13 cellular contexts compared by ENCODE assay signal in the genomic region with DNA sequence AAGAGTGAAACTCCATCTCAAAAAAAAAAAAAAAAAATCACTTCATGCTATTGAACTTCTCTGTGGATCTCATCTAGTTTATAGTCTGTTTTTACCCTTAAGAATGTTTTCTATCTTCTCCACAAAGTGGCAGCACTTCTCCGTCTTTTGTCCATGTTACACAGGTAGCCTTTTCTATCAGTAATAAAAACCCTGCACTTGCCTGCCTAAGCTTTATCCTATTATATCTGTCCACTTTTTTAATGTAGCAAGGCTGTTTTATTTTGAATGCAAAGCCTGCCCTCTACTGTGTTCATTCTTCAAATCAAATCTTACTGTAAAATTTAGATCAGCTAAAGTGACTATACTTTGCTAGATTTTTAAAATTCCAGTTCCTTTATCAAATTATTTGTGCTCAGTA.
DNase-seq lines count a peak whose midpoint lies in the region; ATAC-seq, FAIRE-seq and TF ChIP-seq lines count a peak whose summit lies in the region.
"Had no signal": no experiment of that assay in that cellular context is flagged by ENCODE, and none has a peak within 500 bp of the region (broad histone marks: within the 10 kb centered on the region; RNA-seq: fewer than 3 reads in every experiment).

No MANE protein-coding gene starts in this region.

- no peaks in the 10 kb centered on the region for H3K4me1 Mint-ChIP-seq in H9
- H3K4me1 Mint-ChIP-seq: CD14-positive monocyte, nephron progenitor cell had no signal

- H2BK15ac ChIP-seq in H9 (ENCODE audit: low read depth, low read length): no peak overlapping the region

- CTCF ChIA-PET in GM12878 (lab: Yijun Ruan, JAX): interaction anchor here (1.1 to 5.1 kb wide), 11 partner anchors 9 to 824 kb away, joined by 3 to 27 read pairs (median 5); a partner anchor contains a TSS

- peak overlapping the region in 1 of 3 experiments; percentile 3; a peak in 1 of 7 replicates for H3K27ac Mint-ChIP-seq in H9
- H3K27ac Mint-ChIP-seq: CD14-positive monocyte, nephron progenitor cell had no signal

- no peak overlapping the region for H3T11ph ChIP-seq in H9 (ENCODE audit: low read length)

- POLR2A ChIA-PET in GM12878 (lab: Charles Lee): interaction anchor here (0.7 kb wide), 1 partner anchor 1822 kb away, joined by 4 read pairs; no protein-coding TSS in a partner anchor

- SMC1A ChIA-PET in GM12878 (lab: Charles Lee; ENCODE audit: uncharacterized antibody, unreplicated experiment): interaction anchor here (0.6 to 2.7 kb wide), 5 partner anchors 41 to 1773 kb away, joined by 3 to 16 read pairs (median 7); no protein-coding TSS in a partner anchor

- no TSS peak for BruUV-seq in GM12878 (replicated peaks; lab: Mats Ljungman, UMichigan)

- H3K27me3 ChIP-seq in GM12878 (replicated peaks in 1 of 2; ENCODE audit: control insufficient read depth in 2 of 2, insufficient read depth in 2 of 2, low read length in 1 of 2) (no peaks in the 10 kb centered on the region; a peak in 1 of 4 replicates), H9 (ENCODE audit: insufficient read depth, low read length) (no peaks in the 10 kb centered on the region)
- H3K27me3 ChIP-seq: gastrocnemius medialis had no signal

- TF ChIP-seq RAD21 in GM12878 (IDR thresholded peaks at IDR 0.05; ENCODE audit: insufficient read depth, low read depth, low read length): no peak; the same call in 1 of the 2 replicates

- H4K8ac ChIP-seq in H9 (replicated peaks; ENCODE audit: insufficient read length, low read depth, low read length): no peak overlapping the region

- H4K91ac ChIP-seq in H9 (ENCODE audit: insufficient read length, low read depth, low read length): no peak overlapping the region

- no peak overlapping the region for H3K23ac ChIP-seq in H9 (ENCODE audit: insufficient read length, low read depth, low read length)

- TF ChIP-seq EP300 in GM12878 (IDR thresholded peaks at IDR 0.05; ENCODE audit: borderline replicate concordance in 1 of 2, control insufficient read depth in 1 of 2, low read depth in 2 of 2, low read length in 2 of 2): no peak

- in situ Hi-C loops in GM12878 (cut with MboI): no loop called here

- no peak overlapping the region for H3K4ac ChIP-seq in H9 (ENCODE audit: low read depth, low read length)

- H3K18ac ChIP-seq in H9 (ENCODE audit: insufficient read length, low read depth, low read length): no peak overlapping the region

- no peak overlapping the region for H3K4me2 ChIP-seq in GM12878 (ENCODE audit: control insufficient read depth, insufficient read depth)
- no peak overlapping the region for H3K4me2 ChIP-seq in H9 (ENCODE audit: insufficient read depth, insufficient read length, low read length)

- ATAC-seq in GM12878: no peak; the same call in 2 of the 3 replicates
- ATAC-seq in left lobe of liver: peak; percentile 78
- no peak for ATAC-seq in GM21737 (IDR thresholded peaks at IDR 0.05; ENCODE audit: unreplicated experiment)
- ATAC-seq: gastrocnemius medialis had no signal

- H3K36me3 Mint-ChIP-seq in H9 (ENCODE audit: insufficient read depth in 1 of 3, low read depth in 3 of 3): peaks cover 0 to 2% (median 0%) of the 10 kb centered on the region in 3 experiments; a peak in 1 of 7 replicates
- H3K36me3 Mint-ChIP-seq: CD14-positive monocyte had no signal

- H3K23me2 ChIP-seq in H9 (ENCODE audit: insufficient read length, low read depth, low read length, poor library complexity, severe bottlenecking): no peaks in the 10 kb centered on the region

- H3K27ac ChIP-seq in C4-2B (no peak overlapping the region), GM12878 (ENCODE audit: control insufficient read depth, insufficient read depth) (no peak overlapping the region), H9 (ENCODE audit: insufficient read length, low read depth, low read length) (no peak overlapping the region), caudate nucleus (ENCODE audit: low read depth, low read length) (no peak overlapping the region)
- H3K27ac ChIP-seq: gastrocnemius medialis had no signal

- H3K4me1 ChIP-seq in GM12878 (ENCODE audit: control insufficient read depth, insufficient read depth, low read length): no peaks in the 10 kb centered on the region
- no peaks in the 10 kb centered on the region for H3K4me1 ChIP-seq in H9 (ENCODE audit: insufficient read depth, low read length)

- H3K79me1 ChIP-seq in H9 (ENCODE audit: insufficient read depth, low read depth, low read length, poor library complexity, severe bottlenecking): no peaks in the 10 kb centered on the region

- WGBS in GM12878 (ENCODE audit: insufficient coverage, insufficient replicate concordance, low lambda C conversion rate, missing lambda C conversion rate): 33% methylated on average over 1 of the region's 1 CpG
- no CpG with 5 or more reads among the region's 1 CpG for WGBS in H9 (ENCODE audit: extremely low coverage, insufficient read length, low lambda C conversion rate)

- H3K4me3 Mint-ChIP-seq in H9: no peak overlapping the region
- H3K4me3 Mint-ChIP-seq: CD14-positive monocyte, nephron progenitor cell had no signal

- no peak overlapping the region for H3K14ac ChIP-seq in H9 (ENCODE audit: insufficient read depth, low read length)

- RAD21 ChIA-PET in GM12878 (lab: Charles Lee; ENCODE audit: unreplicated experiment): interaction anchor here (0.7 to 4.7 kb wide), 10 partner anchors 18 to 623 kb away, joined by 3 to 30 read pairs (median 4); a partner anchor contains a TSS

- no peak overlapping the region for H2BK20ac ChIP-seq in H9 (ENCODE audit: low read depth, low read length, poor library complexity, severe bottlenecking)

- no peak overlapping the region for H2BK120ac ChIP-seq in H9 (ENCODE audit: low read depth, low read length, poor library complexity, severe bottlenecking)

- no peaks in the 10 kb centered on the region for H3K9me3 Mint-ChIP-seq in H9
- H3K9me3 Mint-ChIP-seq: nephron progenitor cell had no signal

- DNase-seq in LNCaP clone FGC (ENCODE audit: low read depth) (peak; percentile 10), GM12878 (ENCODE audit: low read depth, low spot score) (no peak), left lobe of liver (ENCODE audit: low spot score) (no peak), iPS-NIHi7 (ENCODE audit: extremely low spot score) (no peak), H9 (no peak), caudate nucleus (lab: John Stamatoyannopoulos, UW) (no peak)
- DNase-seq: gastrocnemius medialis, KG1, nephron progenitor cell had no signal

- no peak overlapping the region for H3K56ac ChIP-seq in H9 (ENCODE audit: insufficient read length, low read depth, low read length)

- H3K27me3 Mint-ChIP-seq in H9 (ENCODE audit: low read depth): no peaks in the 10 kb centered on the region

- no peak overlapping the region for H2BK12ac ChIP-seq in H9 (ENCODE audit: insufficient read length, low read depth, low read length)

- no peaks in the 10 kb centered on the region for H3K36me3 ChIP-seq in GM12878 (ENCODE audit: control insufficient read depth in 2 of 2, insufficient read depth in 2 of 2, low read length in 1 of 2)

- TF ChIP-seq CTCF in C4-2B (conservative IDR thresholded peaks at IDR 0.05) (peak; percentile 33), LNCaP clone FGC (IDR thresholded peaks at IDR 0.05; ENCODE audit: control insufficient read depth, extremely low read depth, insufficient read depth) (peak; percentile 48), GM12878 (IDR thresholded peaks at IDR 0.05 in 2 of 3, conservative IDR thresholded peaks at IDR 0.05 in 1 of 3; ENCODE audit: control insufficient read depth in 2 of 3, extremely low read depth in 1 of 3, insufficient read depth in 1 of 3, low read depth in 3 of 3, low read length in 3 of 3) (no peak; a peak in 1 of 6 replicates), H9 (conservative IDR thresholded peaks at IDR 0.05) (no peak; the same call in 2 of the 3 replicates)

- H2AFZ ChIP-seq in GM12878 (ENCODE audit: control insufficient read depth, low read depth, low read length) (no peak overlapping the region), H9 (ENCODE audit: low read length) (no peak overlapping the region)

- H3K9ac ChIP-seq in GM12878 (ENCODE audit: control insufficient read depth, insufficient read depth, low read length) (no peak overlapping the region), H9 (ENCODE audit: extremely low read depth, insufficient read length, low read length) (no peak overlapping the region)

- no peak for TF ChIP-seq POLR2A in GM12878 (IDR thresholded peaks at IDR 0.05; ENCODE audit: low read depth, low read length)

- FAIRE-seq in GM12878 (lab: Jason Lieb, UNC): no peak
- FAIRE-seq: keratinocyte had no signal

- no peak overlapping the region for H3K4me3 ChIP-seq in LNCaP clone FGC (ENCODE audit: low read depth, low read length)
- H3K4me3 ChIP-seq in GM12878: no peak overlapping the region
- H3K4me3 ChIP-seq: gastrocnemius medialis had no signal

- no peak overlapping the region for H2BK5ac ChIP-seq in H9 (ENCODE audit: insufficient read length, low read length)

- H3K9me3 ChIP-seq in GM12878 (replicated peaks; ENCODE audit: control insufficient read depth, insufficient read depth, low read length) (no peaks in the 10 kb centered on the region), H9 (ENCODE audit: control insufficient read depth, low read depth, low read length) (no peaks in the 10 kb centered on the region)
- H3K9me3 ChIP-seq: gastrocnemius medialis had no signal

- intact Hi-C loops in GM12878 (cut with micrococcal nuclease; ENCODE audit: unreplicated experiment): no loop called here

- no peaks in the 10 kb centered on the region for H4K20me1 ChIP-seq in GM12878 (ENCODE audit: control insufficient read depth, insufficient read depth)
- no peaks in the 10 kb centered on the region for H4K20me1 ChIP-seq in H9 (ENCODE audit: control insufficient read depth, insufficient read depth, insufficient read length)

- H4K5ac ChIP-seq in H9 (ENCODE audit: insufficient read length, low read depth, low read length): no peak overlapping the region

- H2AK5ac ChIP-seq in H9 (ENCODE audit: insufficient read length, low read length): no peak overlapping the region

- H3K79me2 ChIP-seq in GM12878 (ENCODE audit: control insufficient read depth, insufficient read depth, low read length) (no peaks in the 10 kb centered on the region), H9 (ENCODE audit: insufficient read depth, low read length) (no peaks in the 10 kb centered on the region)

TF ChIP-seq in GM12878, 131 proteins besides CTCF, POLR2A, EP300 and RAD21:
- TF ChIP-seq SMC3 (IDR thresholded peaks at IDR 0.05; ENCODE audit: borderline replicate concordance, low read length) (peak; percentile 15; the same call in 1 of the 2 replicates), TCF3 (IDR thresholded peaks at IDR 0.05; ENCODE audit: borderline replicate concordance, insufficient read depth, low read depth, low read length) (no peak), ZSCAN29 (IDR thresholded peaks at IDR 0.05) (no peak), LARP7 (IDR thresholded peaks at IDR 0.05) (no peak), RFX5 (IDR thresholded peaks at IDR 0.05; ENCODE audit: low read depth, low read length) (no peak)

Comparison
In these comparisons a context has a peak if more than half of its experiments do, and no peak if none do; other contexts are left out.
1. CTCF ChIP-seq: peak in C4-2B (single experiment) and LNCaP clone FGC (single experiment); none in GM12878 (0 of 3) and H9 (single experiment).